In genomic region chr1:23344111-23344986, GRCh38 we compare ENCODE assay signal across 1 cellular context.
TF ChIP-seq lines count a peak whose summit lies in the region.

Gene HNRNPR (minus strand): TSS chr1:23344284. CDS start chr1:23341008, 3,276 bp downstream.

TF ChIP-seq in K562, 482 proteins besides CTCF, POLR2A, EP300 and RAD21 (continued from another document and continues in another):
- peak; percentile 94 for TF ChIP-seq MGA (IDR thresholded peaks at IDR 0.05)
- TF ChIP-seq TARDBP (IDR thresholded peaks at IDR 0.05), result peak; percentile 75
- peak; percentile 80; the same call in 1 of the 2 replicates for TF ChIP-seq HDAC8 (tag; IDR thresholded peaks at IDR 0.05)
- peak; percentile 78; the same call in 1 of the 2 replicates for TF ChIP-seq KAT7 (CRISPR knock-in tag; IDR thresholded peaks at IDR 0.05; ENCODE audit: borderline replicate concordance)
- no peak for TF ChIP-seq BRD4 (IDR thresholded peaks at IDR 0.05)
- peak; percentile 3; the same call in 1 of the 2 replicates for TF ChIP-seq MAFK (IDR thresholded peaks at IDR 0.05; ENCODE audit: low read length)
- peak; percentile 88 for TF ChIP-seq ATF7 (IDR thresholded peaks at IDR 0.05)
- no peak for TF ChIP-seq NR2F6 (CRISPR knock-in tag; IDR thresholded peaks at IDR 0.05)
- peak; percentile 88 to 90 for TF ChIP-seq NRF1 (conservative IDR thresholded peaks at IDR 0.05 in 1 of 2, IDR thresholded peaks at IDR 0.05 in 1 of 2)
- no peak for TF ChIP-seq TCF7L2 (IDR thresholded peaks at IDR 0.05; ENCODE audit: low read depth, low read length)
- TF ChIP-seq RFX5 (IDR thresholded peaks at IDR 0.05; ENCODE audit: low read depth, low read length), result no peak
- TF ChIP-seq, protein P1, sequence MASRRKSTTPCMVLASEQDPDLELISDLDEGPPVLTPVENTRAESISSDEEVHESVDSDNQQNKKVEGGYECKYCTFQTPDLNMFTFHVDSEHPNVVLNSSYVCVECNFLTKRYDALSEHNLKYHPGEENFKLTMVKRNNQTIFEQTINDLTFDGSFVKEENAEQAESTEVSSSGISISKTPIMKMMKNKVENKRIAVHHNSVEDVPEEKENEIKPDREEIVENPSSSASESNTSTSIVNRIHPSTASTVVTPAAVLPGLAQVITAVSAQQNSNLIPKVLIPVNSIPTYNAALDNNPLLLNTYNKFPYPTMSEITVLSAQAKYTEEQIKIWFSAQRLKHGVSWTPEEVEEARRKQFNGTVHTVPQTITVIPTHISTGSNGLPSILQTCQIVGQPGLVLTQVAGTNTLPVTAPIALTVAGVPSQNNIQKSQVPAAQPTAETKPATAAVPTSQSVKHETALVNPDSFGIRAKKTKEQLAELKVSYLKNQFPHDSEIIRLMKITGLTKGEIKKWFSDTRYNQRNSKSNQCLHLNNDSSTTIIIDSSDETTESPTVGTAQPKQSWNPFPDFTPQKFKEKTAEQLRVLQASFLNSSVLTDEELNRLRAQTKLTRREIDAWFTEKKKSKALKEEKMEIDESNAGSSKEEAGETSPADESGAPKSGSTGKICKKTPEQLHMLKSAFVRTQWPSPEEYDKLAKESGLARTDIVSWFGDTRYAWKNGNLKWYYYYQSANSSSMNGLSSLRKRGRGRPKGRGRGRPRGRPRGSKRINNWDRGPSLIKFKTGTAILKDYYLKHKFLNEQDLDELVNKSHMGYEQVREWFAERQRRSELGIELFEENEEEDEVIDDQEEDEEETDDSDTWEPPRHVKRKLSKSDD (conservative IDR thresholded peaks at IDR 0.05; ENCODE audit: low read length), result 0 out of 2 replicates have a peak, but pooled peaks have one; percentile 32
- TF ChIP-seq ZNF398 (CRISPR knock-in tag; IDR thresholded peaks at IDR 0.05), result no peak
- peak; percentile 93 for TF ChIP-seq RBM25 (IDR thresholded peaks at IDR 0.05; ENCODE audit: low read depth, low read length, severe bottlenecking)
- TF ChIP-seq, protein P2, sequence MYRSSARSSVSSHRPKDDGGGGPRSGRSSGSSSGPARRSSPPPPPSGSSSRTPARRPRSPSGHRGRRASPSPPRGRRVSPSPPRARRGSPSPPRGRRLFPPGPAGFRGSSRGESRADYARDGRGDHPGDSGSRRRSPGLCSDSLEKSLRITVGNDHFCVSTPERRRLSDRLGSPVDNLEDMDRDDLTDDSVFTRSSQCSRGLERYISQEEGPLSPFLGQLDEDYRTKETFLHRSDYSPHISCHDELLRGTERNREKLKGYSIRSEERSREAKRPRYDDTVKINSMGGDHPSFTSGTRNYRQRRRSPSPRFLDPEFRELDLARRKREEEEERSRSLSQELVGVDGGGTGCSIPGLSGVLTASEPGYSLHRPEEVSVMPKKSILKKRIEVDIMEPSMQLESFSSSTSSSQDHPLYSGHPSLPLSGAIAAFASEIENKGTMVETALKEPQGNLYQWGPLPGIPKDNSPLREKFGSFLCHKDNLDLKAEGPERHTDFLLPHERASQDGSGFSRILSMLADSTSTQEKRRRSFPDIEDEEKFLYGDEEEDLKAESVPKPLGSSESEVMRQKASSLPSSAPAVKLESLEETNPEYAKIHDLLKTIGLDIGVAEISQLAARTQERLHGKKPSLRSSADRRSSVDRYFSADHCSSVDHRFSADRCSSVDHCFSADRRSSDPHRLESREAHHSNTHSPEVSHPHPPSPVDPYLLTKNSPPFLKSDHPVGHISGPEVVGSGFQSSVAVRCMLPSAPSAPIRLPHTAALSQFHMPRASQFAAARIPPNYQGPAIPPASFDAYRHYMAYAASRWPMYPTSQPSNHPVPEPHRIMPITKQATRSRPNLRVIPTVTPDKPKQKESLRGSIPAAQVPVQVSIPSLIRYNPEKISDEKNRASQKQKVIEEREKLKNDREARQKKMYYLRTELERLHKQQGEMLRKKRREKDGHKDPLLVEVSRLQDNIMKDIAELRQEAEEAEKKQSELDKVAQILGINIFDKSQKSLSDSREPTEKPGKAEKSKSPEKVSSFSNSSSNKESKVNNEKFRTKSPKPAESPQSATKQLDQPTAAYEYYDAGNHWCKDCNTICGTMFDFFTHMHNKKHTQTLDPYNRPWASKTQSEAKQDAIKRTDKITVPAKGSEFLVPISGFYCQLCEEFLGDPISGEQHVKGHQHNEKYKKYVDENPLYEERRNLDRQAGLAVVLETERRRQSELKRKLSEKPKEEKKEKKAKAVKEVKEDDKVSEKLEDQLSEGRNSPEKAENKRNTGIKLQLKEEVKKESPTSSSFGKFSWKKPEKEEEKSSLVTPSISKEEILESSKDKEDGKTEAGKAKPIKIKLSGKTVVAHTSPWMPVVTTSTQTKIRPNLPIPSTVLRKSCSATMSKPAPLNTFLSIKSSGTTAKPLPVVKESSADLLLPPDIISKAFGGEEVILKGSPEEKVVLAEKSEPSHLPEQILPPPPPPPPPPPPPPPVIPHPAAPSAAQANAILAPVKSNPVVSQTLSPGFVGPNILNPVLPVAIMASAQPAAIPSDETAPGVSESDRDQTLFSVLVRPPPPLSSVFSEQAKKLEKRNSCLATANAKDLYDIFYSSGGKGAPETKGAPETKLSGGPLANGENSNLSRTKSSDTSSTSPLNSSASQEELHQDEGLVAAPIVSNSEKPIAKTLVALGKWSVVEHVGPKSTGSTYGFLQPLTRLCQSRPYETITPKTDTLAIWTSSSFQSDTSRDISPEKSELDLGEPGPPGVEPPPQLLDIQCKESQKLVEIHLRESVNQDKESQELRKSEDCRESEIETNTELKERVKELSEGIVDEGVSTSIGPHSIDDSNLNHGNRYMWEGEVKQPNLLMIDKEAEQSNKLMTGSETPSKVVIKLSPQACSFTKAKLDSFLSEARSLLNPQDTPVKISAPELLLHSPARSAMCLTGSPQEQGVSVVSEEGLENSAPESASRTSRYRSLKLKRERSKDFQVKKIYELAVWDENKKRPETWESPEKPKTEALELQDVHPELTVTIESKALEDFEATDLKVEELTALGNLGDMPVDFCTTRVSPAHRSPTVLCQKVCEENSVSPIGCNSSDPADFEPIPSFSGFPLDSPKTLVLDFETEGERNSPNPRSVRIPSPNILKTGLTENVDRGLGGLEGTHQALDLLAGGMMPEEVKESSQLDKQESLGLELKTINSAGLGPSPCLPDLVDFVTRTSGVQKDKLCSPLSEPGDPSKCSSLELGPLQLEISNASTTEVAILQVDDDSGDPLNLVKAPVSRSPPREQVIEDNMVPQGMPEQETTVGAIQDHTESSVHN (IDR thresholded peaks at IDR 0.05; ENCODE audit: borderline replicate concordance in 1 of 2, low read depth in 1 of 2), result no peak; a peak in 1 of 4 replicates
- 0 out of 2 replicates have a peak, but pooled peaks have one; percentile 23 for TF ChIP-seq MTA2 (IDR thresholded peaks at IDR 0.05; ENCODE audit: low read depth)
- TF ChIP-seq GATAD2B (IDR thresholded peaks at IDR 0.05; ENCODE audit: borderline replicate concordance), result 0 out of 2 replicates have a peak, but pooled peaks have one; percentile 26
- TF ChIP-seq SREBF2 (CRISPR knock-in tag; IDR thresholded peaks at IDR 0.05), result no peak
- TF ChIP-seq SRSF7 (optimal IDR thresholded peaks at IDR 0.05; ENCODE audit: low read depth, low read length), result no peak
- peak; percentile 69; the same call in 1 of the 2 replicates for TF ChIP-seq HBP1 (CRISPR knock-in tag; IDR thresholded peaks at IDR 0.05)
- TF ChIP-seq POLR2H (tag; IDR thresholded peaks at IDR 0.05; ENCODE audit: low read depth), result peak; percentile 94
- peak; percentile 95 for TF ChIP-seq MAZ (CRISPR knock-in tag; conservative IDR thresholded peaks at IDR 0.05 in 1 of 2, IDR thresholded peaks at IDR 0.05 in 1 of 2)
- no peak for TF ChIP-seq NCOA4 (IDR thresholded peaks at IDR 0.05; ENCODE audit: partially characterized antibody)
